ENCODE assay signal across 30 cellular contexts in genomic region chr21:41137401-41137800, GRCh38.
"Had no signal": no experiment of that assay in that cellular context is flagged by ENCODE, and none has a peak within 500 bp of the region (broad histone marks: within the 10 kb centered on the region; RNA-seq: fewer than 3 reads in every experiment).

No MANE protein-coding gene starts in this region.

- H3K4me3 ChIP-seq: body of pancreas, esophagus squamous epithelium had no signal

- H3K4me3 Mint-ChIP-seq: activated CD4-positive, alpha-beta memory T cell treated with anti-CD3 and anti-CD28 coated beads, Interleukin-2, amount 10 ng/mL, durations not matched to agents 7 days and 5 days; activated CD4-positive, alpha-beta T cell treated with anti-CD3 and anti-CD28 coated beads for 36 hours; activated CD4-positive, alpha-beta T cell treated with anti-CD3 and anti-CD28 coated beads, Interleukin-2, amount 10 ng/mL, durations not matched to agents 24 days and 14 days; activated naive CD8-positive, alpha-beta T cell; activated T-cell treated with anti-CD3 and anti-CD28 coated beads, Interleukin-2, amount 50 U/mL, for 24 hours; activated T-cell treated with anti-CD3 and anti-CD28 coated beads, Interleukin-2, amount 50 U/mL, for 72 hours; effector memory CD8-positive, alpha-beta T cell had no signal

- H3K27ac ChIP-seq: body of pancreas, epithelial cell of prostate, esophagus squamous epithelium had no signal

- H3K9me3 ChIP-seq: body of pancreas, esophagus squamous epithelium had no signal

- H3K27me3 Mint-ChIP-seq: activated CD4-positive, alpha-beta T cell treated with anti-CD3 and anti-CD28 coated beads, Interleukin-2, amount 10 ng/mL, durations not matched to agents 24 days and 14 days had no signal

- H3K36me3 Mint-ChIP-seq: activated naive CD8-positive, alpha-beta T cell had no signal

- H3K27ac Mint-ChIP-seq: activated CD4-positive, alpha-beta memory T cell treated with anti-CD3 and anti-CD28 coated beads, Interleukin-2, amount 10 ng/mL, durations not matched to agents 7 days and 5 days; activated CD4-positive, alpha-beta T cell treated with anti-CD3 and anti-CD28 coated beads for 36 hours; activated CD4-positive, alpha-beta T cell treated with anti-CD3 and anti-CD28 coated beads, Interleukin-2, amount 10 ng/mL, durations not matched to agents 24 days and 14 days; activated naive CD8-positive, alpha-beta T cell; activated T-cell treated with anti-CD3 and anti-CD28 coated beads, Interleukin-2, amount 50 U/mL, for 24 hours; activated T-cell treated with anti-CD3 and anti-CD28 coated beads, Interleukin-2, amount 50 U/mL, for 72 hours; effector memory CD8-positive, alpha-beta T cell had no signal

- H3K9me3 Mint-ChIP-seq: activated CD4-positive, alpha-beta memory T cell treated with anti-CD3 and anti-CD28 coated beads, Interleukin-2, amount 10 ng/mL, durations not matched to agents 7 days and 5 days; activated CD4-positive, alpha-beta T cell treated with anti-CD3 and anti-CD28 coated beads, Interleukin-2, amount 10 ng/mL, durations not matched to agents 24 days and 14 days; activated T-cell treated with anti-CD3 and anti-CD28 coated beads, Interleukin-2, amount 50 U/mL, for 24 hours; activated T-cell treated with anti-CD3 and anti-CD28 coated beads, Interleukin-2, amount 50 U/mL, for 72 hours; effector memory CD8-positive, alpha-beta T cell had no signal

- H3K4me1 Mint-ChIP-seq: activated CD4-positive, alpha-beta memory T cell treated with anti-CD3 and anti-CD28 coated beads, Interleukin-2, amount 10 ng/mL, durations not matched to agents 7 days and 5 days; activated CD4-positive, alpha-beta T cell treated with anti-CD3 and anti-CD28 coated beads for 36 hours; activated CD4-positive, alpha-beta T cell treated with anti-CD3 and anti-CD28 coated beads, Interleukin-2, amount 10 ng/mL, durations not matched to agents 24 days and 14 days had no signal

- H3K27me3 ChIP-seq: body of pancreas had no signal

- DNase-seq: activated CD4-positive, alpha-beta memory T cell treated with anti-CD3 and anti-CD28 coated beads, Interleukin-2, amount 10 ng/mL, durations not matched to agents 7 days and 5 days; activated CD4-positive, alpha-beta T cell treated with anti-CD3 and anti-CD28 coated beads for 36 hours; activated CD4-positive, alpha-beta T cell treated with anti-CD3 and anti-CD28 coated beads, Interleukin-2, amount 10 ng/mL, durations not matched to agents 24 days and 14 days; activated CD4-positive, alpha-beta T cell treated with anti-CD3 and anti-CD28 coated beads, Interleukin-2, amount 50 U/mL, for 4 hours; activated CD4-positive, CD25-positive, alpha-beta regulatory T cell; activated CD4-positive, CD25-positive, alpha-beta regulatory T cell treated with anti-CD3 and anti-CD28 coated beads, Interleukin-2, amount 50 U/mL, for 72 hours; activated CD8-positive, alpha-beta memory T cell treated with anti-CD3 and anti-CD28 coated beads, Interleukin-2, amount 50 U/mL, for 48 hours; activated effector memory CD4-positive, alpha-beta T cell treated with Interleukin-2 at 50 U/mL for 16 hours; activated gamma-delta T cell treated with Interleukin-2 at 50 U/mL for 16 hours; activated naive CD4-positive, alpha-beta T cell treated with anti-CD3 and anti-CD28 coated beads, Interleukin-2, amount 50 U/mL, for 16 hours; activated naive CD4-positive, alpha-beta T cell treated with Interleukin-2 at 50 U/mL for 16 hours; activated T-cell treated with anti-CD3 and anti-CD28 coated beads for 4 hours; activated T-cell treated with anti-CD3 and anti-CD28 coated beads, Interleukin-2, amount 50 U/mL, for 24 hours; activated T-cell treated with anti-CD3 and anti-CD28 coated beads, Interleukin-2, amount 50 U/mL, for 72 hours; amygdala; aorta; caudate nucleus; cortex of kidney; dermis blood vessel endothelial cell; effector CD4-positive, alpha-beta T cell; effector memory CD8-positive, alpha-beta T cell; esophagus squamous epithelium; foreskin melanocyte; head of caudate nucleus; T-helper 2 cell had no signal

- ATAC-seq: activated CD4-positive, alpha-beta T cell treated with anti-CD3 and anti-CD28 coated beads for 36 hours; activated T-cell treated with anti-CD3 and anti-CD28 coated beads, Interleukin-2, amount 50 U/mL, for 72 hours; body of pancreas; effector memory CD8-positive, alpha-beta T cell had no signal

- FAIRE-seq: colon, endothelial cell of umbilical vein had no signal

- H3K36me3 ChIP-seq: esophagus squamous epithelium had no signal
